Comparison of ENCODE assay signal across 1 cellular context in genomic region chr14:24215495-24216344, GRCh38.
TF ChIP-seq lines count a peak whose summit lies in the region.

TSS of gene MDP1 (minus strand) at chr14:24216066. CDS start at chr14:24215955, 111 bp downstream.

TF ChIP-seq in HepG2, 621 proteins besides CTCF, POLR2A, EP300 and RAD21 (continued from another document and continues in another):
- TF ChIP-seq USF2 (IDR thresholded peaks at IDR 0.05; ENCODE audit: low read depth, low read length) (peak; percentile 33), USF2 (CRISPR knock-in tag; IDR thresholded peaks at IDR 0.05; ENCODE audit: borderline replicate concordance) (no peak; the same call in 1 of the 2 replicates), TEAD2 (CRISPR knock-in tag; IDR thresholded peaks at IDR 0.05) (no peak), ZNF879 (CRISPR knock-in tag; IDR thresholded peaks at IDR 0.05) (peak; percentile 81; the same call in 1 of the 2 replicates), RBAK (CRISPR knock-in tag; IDR thresholded peaks at IDR 0.05) (peak; percentile 79), MIER3 (CRISPR knock-in tag; IDR thresholded peaks at IDR 0.05; ENCODE audit: borderline replicate concordance) (peak; percentile 100), NCOA2 (CRISPR knock-in tag; IDR thresholded peaks at IDR 0.05) (peak; percentile 76; the same call in 1 of the 2 replicates), ZNF362 (CRISPR knock-in tag; IDR thresholded peaks at IDR 0.05; ENCODE audit: borderline replicate concordance) (peak; percentile 67), HIVEP1 (CRISPR knock-in tag; IDR thresholded peaks at IDR 0.05) (peak; percentile 94), ZNF446 (CRISPR knock-in tag; IDR thresholded peaks at IDR 0.05) (no peak; the same call in none of the 2 replicates), HNF4G (IDR thresholded peaks at IDR 0.05; ENCODE audit: borderline replicate concordance, low read depth, low read length) (no peak; the same call in 1 of the 2 replicates), HNF4G (CRISPR knock-in tag; IDR thresholded peaks at IDR 0.05; ENCODE audit: borderline replicate concordance, low read depth) (peak; percentile 93), ZBTB34 (CRISPR knock-in tag; IDR thresholded peaks at IDR 0.05) (peak; percentile 94; the same call in 1 of the 2 replicates), ATM (IDR thresholded peaks at IDR 0.05; ENCODE audit: borderline replicate concordance) (no peak), SYNCRIP (IDR thresholded peaks at IDR 0.05; ENCODE audit: insufficient read depth, low read depth, low read length) (no peak), SP1 (IDR thresholded peaks at IDR 0.05) (no peak), SP1 (CRISPR knock-in tag; IDR thresholded peaks at IDR 0.05) (peak; percentile 90), HDAC6 (IDR thresholded peaks at IDR 0.05; ENCODE audit: low read depth, low read length) (no peak), ZNF629 (CRISPR knock-in tag; conservative IDR thresholded peaks at IDR 0.05) (peak; percentile 80), TCF7L2 (IDR thresholded peaks at IDR 0.05; ENCODE audit: low read depth, low read length) (no peak), ZNF232 (CRISPR knock-in tag; IDR thresholded peaks at IDR 0.05; ENCODE audit: borderline replicate concordance) (peak; percentile 95; the same call in 1 of the 2 replicates), PHF20 (CRISPR knock-in tag; IDR thresholded peaks at IDR 0.05) (no peak), RARG (CRISPR knock-in tag; IDR thresholded peaks at IDR 0.05; ENCODE audit: low read depth) (peak; percentile 55; the same call in 1 of the 2 replicates), ZNF101 (CRISPR knock-in tag; IDR thresholded peaks at IDR 0.05; ENCODE audit: borderline replicate concordance, low read depth) (no peak), ZNF30 (CRISPR knock-in tag; IDR thresholded peaks at IDR 0.05) (0 out of 2 replicates have a peak, but pooled peaks have one; percentile 67), PBX3 (CRISPR knock-in tag; IDR thresholded peaks at IDR 0.05; ENCODE audit: borderline replicate concordance) (no peak), ZNF235 (CRISPR knock-in tag; IDR thresholded peaks at IDR 0.05; ENCODE audit: borderline replicate concordance) (peak; percentile 85), ZNF274 (CRISPR knock-in tag; IDR thresholded peaks at IDR 0.05) (peak; percentile 52; the same call in 1 of the 2 replicates), BRCA1 (CRISPR knock-in tag; IDR thresholded peaks at IDR 0.05) (peak; percentile 99), IRX3 (CRISPR knock-in tag; IDR thresholded peaks at IDR 0.05; ENCODE audit: borderline replicate concordance, low read depth) (peak; percentile 93), HOXA9 (CRISPR knock-in tag; IDR thresholded peaks at IDR 0.05; ENCODE audit: borderline replicate concordance) (peak; percentile 82; the same call in 1 of the 2 replicates), ZNF354B (CRISPR knock-in tag; IDR thresholded peaks at IDR 0.05) (peak; percentile 98), HOXA3 (CRISPR knock-in tag; IDR thresholded peaks at IDR 0.05) (peak; percentile 99), SNAI1 (CRISPR knock-in tag; IDR thresholded peaks at IDR 0.05; ENCODE audit: borderline replicate concordance) (0 out of 2 replicates have a peak, but pooled peaks have one; percentile 80), ZNF543 (CRISPR knock-in tag; IDR thresholded peaks at IDR 0.05) (peak; percentile 98), ZNF670 (CRISPR knock-in tag; IDR thresholded peaks at IDR 0.05; ENCODE audit: borderline replicate concordance) (no peak), ZBTB21 (CRISPR knock-in tag; IDR thresholded peaks at IDR 0.05) (peak; percentile 93), ZBTB7A (CRISPR knock-in tag; IDR thresholded peaks at IDR 0.05) (no peak; the same call in 1 of the 2 replicates), ZNF7 (CRISPR knock-in tag; IDR thresholded peaks at IDR 0.05) (peak; percentile 22; the same call in 1 of the 2 replicates), ZSCAN29 (CRISPR knock-in tag; conservative IDR thresholded peaks at IDR 0.05) (peak; percentile 96; the same call in 1 of the 2 replicates), ZNF331 (CRISPR knock-in tag; IDR thresholded peaks at IDR 0.05) (peak; percentile 97), ZNF503 (CRISPR knock-in tag; IDR thresholded peaks at IDR 0.05) (peak; percentile 76)
- TF ChIP-seq, protein P1, sequence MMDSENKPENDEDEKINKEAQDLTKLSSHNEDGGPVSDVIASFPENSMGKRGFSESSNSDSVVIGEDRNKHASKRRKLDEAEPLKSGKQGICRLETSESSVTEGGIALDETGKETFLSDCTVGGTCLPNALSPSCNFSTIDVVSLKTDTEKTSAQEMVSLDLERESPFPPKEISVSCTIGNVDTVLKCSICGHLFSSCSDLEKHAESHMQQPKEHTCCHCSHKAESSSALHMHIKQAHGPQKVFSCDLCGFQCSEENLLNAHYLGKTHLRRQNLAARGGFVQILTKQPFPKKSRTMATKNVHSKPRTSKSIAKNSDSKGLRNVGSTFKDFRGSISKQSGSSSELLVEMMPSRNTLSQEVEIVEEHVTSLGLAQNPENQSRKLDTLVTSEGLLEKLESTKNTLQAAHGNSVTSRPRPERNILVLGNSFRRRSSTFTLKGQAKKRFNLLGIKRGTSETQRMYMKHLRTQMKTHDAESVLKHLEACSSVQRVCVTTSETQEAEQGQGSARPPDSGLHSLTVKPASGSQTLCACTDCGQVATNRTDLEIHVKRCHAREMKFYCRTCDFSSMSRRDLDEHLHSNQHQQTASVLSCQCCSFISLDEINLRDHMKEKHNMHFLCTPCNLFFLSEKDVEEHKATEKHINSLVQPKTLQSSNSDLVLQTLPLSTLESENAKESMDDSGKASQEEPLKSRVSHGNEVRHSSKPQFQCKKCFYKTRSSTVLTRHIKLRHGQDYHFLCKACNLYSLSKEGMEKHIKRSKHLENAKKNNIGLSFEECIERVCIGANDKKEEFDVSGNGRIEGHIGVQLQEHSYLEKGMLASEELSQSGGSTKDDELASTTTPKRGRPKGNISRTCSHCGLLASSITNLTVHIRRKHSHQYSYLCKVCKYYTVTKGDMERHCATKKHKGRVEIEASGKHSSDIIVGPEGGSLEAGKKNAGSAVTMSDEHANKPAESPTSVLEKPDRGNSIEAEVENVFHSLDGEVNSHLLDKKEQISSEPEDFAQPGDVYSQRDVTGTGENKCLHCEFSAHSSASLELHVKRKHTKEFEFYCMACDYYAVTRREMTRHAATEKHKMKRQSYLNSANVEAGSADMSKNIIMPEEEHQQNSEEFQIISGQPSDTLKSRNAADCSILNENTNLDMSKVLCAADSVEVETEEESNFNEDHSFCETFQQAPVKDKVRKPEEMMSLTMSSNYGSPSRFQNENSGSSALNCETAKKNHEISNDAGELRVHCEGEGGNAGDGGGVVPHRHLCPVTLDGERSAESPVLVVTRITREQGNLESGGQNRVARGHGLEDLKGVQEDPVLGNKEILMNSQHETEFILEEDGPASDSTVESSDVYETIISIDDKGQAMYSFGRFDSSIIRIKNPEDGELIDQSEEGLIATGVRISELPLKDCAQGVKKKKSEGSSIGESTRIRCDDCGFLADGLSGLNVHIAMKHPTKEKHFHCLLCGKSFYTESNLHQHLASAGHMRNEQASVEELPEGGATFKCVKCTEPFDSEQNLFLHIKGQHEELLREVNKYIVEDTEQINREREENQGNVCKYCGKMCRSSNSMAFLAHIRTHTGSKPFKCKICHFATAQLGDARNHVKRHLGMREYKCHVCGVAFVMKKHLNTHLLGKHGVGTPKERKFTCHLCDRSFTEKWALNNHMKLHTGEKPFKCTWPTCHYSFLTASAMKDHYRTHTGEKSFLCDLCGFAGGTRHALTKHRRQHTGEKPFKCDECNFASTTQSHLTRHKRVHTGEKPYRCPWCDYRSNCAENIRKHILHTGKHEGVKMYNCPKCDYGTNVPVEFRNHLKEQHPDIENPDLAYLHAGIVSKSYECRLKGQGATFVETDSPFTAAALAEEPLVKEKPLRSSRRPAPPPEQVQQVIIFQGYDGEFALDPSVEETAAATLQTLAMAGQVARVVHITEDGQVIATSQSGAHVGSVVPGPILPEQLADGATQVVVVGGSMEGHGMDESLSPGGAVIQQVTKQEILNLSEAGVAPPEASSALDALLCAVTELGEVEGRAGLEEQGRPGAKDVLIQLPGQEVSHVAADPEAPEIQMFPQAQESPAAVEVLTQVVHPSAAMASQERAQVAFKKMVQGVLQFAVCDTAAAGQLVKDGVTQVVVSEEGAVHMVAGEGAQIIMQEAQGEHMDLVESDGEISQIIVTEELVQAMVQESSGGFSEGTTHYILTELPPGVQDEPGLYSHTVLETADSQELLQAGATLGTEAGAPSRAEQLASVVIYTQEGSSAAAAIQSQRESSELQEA (CRISPR knock-in tag; IDR thresholded peaks at IDR 0.05; ENCODE audit: not compliant biosample characterization), result peak; percentile 84
- TF ChIP-seq, protein P2, sequence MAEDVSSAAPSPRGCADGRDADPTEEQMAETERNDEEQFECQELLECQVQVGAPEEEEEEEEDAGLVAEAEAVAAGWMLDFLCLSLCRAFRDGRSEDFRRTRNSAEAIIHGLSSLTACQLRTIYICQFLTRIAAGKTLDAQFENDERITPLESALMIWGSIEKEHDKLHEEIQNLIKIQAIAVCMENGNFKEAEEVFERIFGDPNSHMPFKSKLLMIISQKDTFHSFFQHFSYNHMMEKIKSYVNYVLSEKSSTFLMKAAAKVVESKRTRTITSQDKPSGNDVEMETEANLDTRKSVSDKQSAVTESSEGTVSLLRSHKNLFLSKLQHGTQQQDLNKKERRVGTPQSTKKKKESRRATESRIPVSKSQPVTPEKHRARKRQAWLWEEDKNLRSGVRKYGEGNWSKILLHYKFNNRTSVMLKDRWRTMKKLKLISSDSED (CRISPR knock-in tag; IDR thresholded peaks at IDR 0.05), result peak; percentile 89
- TF ChIP-seq, protein P3, sequence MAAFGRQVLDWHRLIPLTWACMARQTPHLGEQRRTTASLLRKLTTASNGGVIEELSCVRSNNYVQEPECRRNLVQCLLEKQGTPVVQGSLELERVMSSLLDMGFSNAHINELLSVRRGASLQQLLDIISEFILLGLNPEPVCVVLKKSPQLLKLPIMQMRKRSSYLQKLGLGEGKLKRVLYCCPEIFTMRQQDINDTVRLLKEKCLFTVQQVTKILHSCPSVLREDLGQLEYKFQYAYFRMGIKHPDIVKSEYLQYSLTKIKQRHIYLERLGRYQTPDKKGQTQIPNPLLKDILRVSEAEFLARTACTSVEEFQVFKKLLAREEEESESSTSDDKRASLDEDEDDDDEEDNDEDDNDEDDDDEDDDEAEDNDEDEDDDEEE (CRISPR knock-in tag; IDR thresholded peaks at IDR 0.05), result peak; percentile 95
- TF ChIP-seq, protein P4, sequence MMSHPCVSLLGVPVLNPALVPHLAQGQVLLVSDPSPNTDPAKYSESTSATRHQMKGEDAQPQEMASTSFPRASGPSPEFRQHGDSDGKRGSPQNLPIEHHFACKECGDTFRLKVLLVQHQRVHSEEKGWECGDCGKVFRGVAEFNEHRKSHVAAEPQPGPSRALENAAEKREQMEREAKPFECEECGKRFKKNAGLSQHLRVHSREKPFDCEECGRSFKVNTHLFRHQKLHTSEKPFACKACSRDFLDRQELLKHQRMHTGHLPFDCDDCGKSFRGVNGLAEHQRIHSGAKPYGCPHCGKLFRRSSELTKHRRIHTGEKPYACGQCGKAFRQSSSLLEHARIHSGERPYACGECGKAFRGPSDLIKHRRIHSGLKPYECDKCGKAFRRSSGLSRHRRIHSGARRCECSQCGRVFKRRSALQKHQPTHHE (CRISPR knock-in tag; IDR thresholded peaks at IDR 0.05; ENCODE audit: borderline replicate concordance), result peak; percentile 97
